In the genomic region with DNA sequence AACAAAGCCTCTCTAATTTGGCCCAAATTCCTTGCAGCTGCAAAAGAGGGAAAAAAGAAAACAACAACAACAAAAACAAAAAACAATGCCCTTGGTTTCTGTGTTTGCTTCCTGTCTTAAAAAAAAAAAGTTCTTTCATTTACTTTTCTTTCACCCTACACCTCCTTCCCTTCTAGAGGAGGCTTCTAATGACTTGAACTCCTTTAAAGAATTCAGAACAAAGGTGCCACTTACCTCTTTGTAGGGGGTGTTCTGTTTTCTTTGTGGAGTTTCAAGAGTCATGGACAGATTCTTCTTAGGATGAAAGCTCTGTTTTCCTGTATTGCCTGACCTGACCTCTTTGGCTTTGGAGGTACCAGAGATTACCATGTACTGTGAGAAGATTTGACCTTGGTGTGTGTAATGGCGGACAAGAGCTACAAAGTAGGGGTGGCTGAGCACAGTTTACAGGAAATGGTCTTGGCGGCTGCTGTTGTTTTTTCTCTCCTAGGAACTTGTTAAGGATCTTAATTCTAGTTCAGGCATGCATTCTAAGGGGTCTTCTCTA, we compare ENCODE assay signal across 1 cellular context.
TF ChIP-seq lines count a peak whose summit lies in the region.

No MANE protein-coding gene starts in this region.

TF ChIP-seq in IMR-90, 13 proteins besides CTCF, POLR2A, EP300 and RAD21:
- TF ChIP-seq MAZ (IDR thresholded peaks at IDR 0.05; ENCODE audit: borderline replicate concordance, low read depth, low read length) (no peak), RFX5 (IDR thresholded peaks at IDR 0.05; ENCODE audit: low read depth, low read length) (no peak)
- TF ChIP-seq, protein P1, sequence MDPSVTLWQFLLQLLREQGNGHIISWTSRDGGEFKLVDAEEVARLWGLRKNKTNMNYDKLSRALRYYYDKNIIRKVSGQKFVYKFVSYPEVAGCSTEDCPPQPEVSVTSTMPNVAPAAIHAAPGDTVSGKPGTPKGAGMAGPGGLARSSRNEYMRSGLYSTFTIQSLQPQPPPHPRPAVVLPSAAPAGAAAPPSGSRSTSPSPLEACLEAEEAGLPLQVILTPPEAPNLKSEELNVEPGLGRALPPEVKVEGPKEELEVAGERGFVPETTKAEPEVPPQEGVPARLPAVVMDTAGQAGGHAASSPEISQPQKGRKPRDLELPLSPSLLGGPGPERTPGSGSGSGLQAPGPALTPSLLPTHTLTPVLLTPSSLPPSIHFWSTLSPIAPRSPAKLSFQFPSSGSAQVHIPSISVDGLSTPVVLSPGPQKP (IDR thresholded peaks at IDR 0.05; ENCODE audit: borderline replicate concordance, low read depth, low read length), result no peak
- TF ChIP-seq, protein P2, sequence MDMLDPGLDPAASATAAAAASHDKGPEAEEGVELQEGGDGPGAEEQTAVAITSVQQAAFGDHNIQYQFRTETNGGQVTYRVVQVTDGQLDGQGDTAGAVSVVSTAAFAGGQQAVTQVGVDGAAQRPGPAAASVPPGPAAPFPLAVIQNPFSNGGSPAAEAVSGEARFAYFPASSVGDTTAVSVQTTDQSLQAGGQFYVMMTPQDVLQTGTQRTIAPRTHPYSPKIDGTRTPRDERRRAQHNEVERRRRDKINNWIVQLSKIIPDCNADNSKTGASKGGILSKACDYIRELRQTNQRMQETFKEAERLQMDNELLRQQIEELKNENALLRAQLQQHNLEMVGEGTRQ (IDR thresholded peaks at IDR 0.05; ENCODE audit: low read depth, low read length), result no peak
